Comparison of ENCODE assay signal across 26 cellular contexts in genomic region chr20:55888655-55889054, GRCh38.
DNase-seq lines count a peak whose midpoint lies in the region; TF ChIP-seq lines count a peak whose summit lies in the region.
"Had no signal": no experiment of that assay in that cellular context is flagged by ENCODE, and none has a peak within 500 bp of the region (broad histone marks: within the 10 kb centered on the region; RNA-seq: fewer than 3 reads in every experiment).

No MANE protein-coding gene starts in this region.

- H3K27ac ChIP-seq in CD4-positive, alpha-beta memory T cell (ENCODE audit: low read depth, low read length) = no peak overlapping the region
- no peak overlapping the region for H3K27ac ChIP-seq in stomach

- no peaks in the 10 kb centered on the region for H3K36me3 Mint-ChIP-seq in CD4-positive, alpha-beta memory T cell

- peaks cover 0 to 15% (median 3%) of the 10 kb centered on the region in 8 donors for H3K9me3 Mint-ChIP-seq in CD4-positive, alpha-beta memory T cell

- H3K36me3 ChIP-seq in CD4-positive, alpha-beta memory T cell (ENCODE audit: insufficient read depth, low read length) = no peaks in the 10 kb centered on the region
- no peaks in the 10 kb centered on the region for H3K36me3 ChIP-seq in stomach

- H3K27ac Mint-ChIP-seq in CD4-positive, alpha-beta memory T cell = no peak overlapping the region
- H3K27ac Mint-ChIP-seq: activated naive CD4-positive, alpha-beta T cell treated with anti-CD3 and anti-CD28 coated beads, Interleukin-2, amount 50 U/mL, for 72 hours; activated T-helper 1 cell treated with anti-CD3 and anti-CD28 coated beads, Interleukin-12 subunit alpha, Interleukin-12 subunit beta, Interleukin-2, Interleukin-4 antibody, amounts not matched to agents 30 ng/mL and 10 ng/mL and 1 ng/mL, durations not matched to agents 14 hours and 24 hours and 36 hours; stimulated activated naive CD8-positive, alpha-beta T cell treated with anti-CD3 and anti-CD28 coated beads, Interleukin-15, Interleukin-2, amounts not matched to agents 100 ng/mL and 50 ng/mL, for 24 hours had no signal

- POLR2A ChIA-PET in CD4-positive, alpha-beta memory T cell (lab: Charles Lee; ENCODE audit: partially characterized antibody) = no interaction called here

- CTCF ChIA-PET in CD4-positive, alpha-beta memory T cell (lab: Charles Lee; ENCODE audit: partially characterized antibody) = no interaction called here

- no peak for TF ChIP-seq EP300 in stomach (IDR thresholded peaks at IDR 0.05)

- no peaks in the 10 kb centered on the region for H3K4me1 Mint-ChIP-seq in CD4-positive, alpha-beta memory T cell

- no peak for TF ChIP-seq POLR2A in stomach (IDR thresholded peaks at IDR 0.05)

- H3K4me1 ChIP-seq in CD4-positive, alpha-beta memory T cell (ENCODE audit: insufficient read depth, low read length) = no peaks in the 10 kb centered on the region
- no peaks in the 10 kb centered on the region for H3K4me1 ChIP-seq in stomach

- H3K9me3 ChIP-seq in CD4-positive, alpha-beta memory T cell (ENCODE audit: control insufficient read depth in 1 of 2, low read length in 2 of 2) = no peaks in the 10 kb centered on the region
- H3K9me3 ChIP-seq in stomach = peaks cover 0 to 5% (median 0%) of the 10 kb centered on the region in 4 donors

- H3K27me3 Mint-ChIP-seq in CD4-positive, alpha-beta memory T cell = no peaks in the 10 kb centered on the region
- H3K27me3 Mint-ChIP-seq: stimulated activated naive CD8-positive, alpha-beta T cell treated with anti-CD3 and anti-CD28 coated beads, Interleukin-15, Interleukin-2, amounts not matched to agents 100 ng/mL and 50 ng/mL, for 24 hours had no signal

- peak; percentile 53 for DNase-seq in DMS53 (lab: John Stamatoyannopoulos, UW)
- no peak for DNase-seq in DMS53 treated with DMSO at 0.1 percent for 48 hours (lab: John Stamatoyannopoulos, UW; ENCODE audit: unreplicated experiment)
- peak; percentile 10 for DNase-seq in LNCaP clone FGC (ENCODE audit: low read depth)
- peak; percentile 22 for DNase-seq in OCI-M1 (lab: John Stamatoyannopoulos, UW)
- peak; percentile 11 for DNase-seq in left kidney (ENCODE audit: low read depth, low spot score)
- no peak for DNase-seq in CD4-positive, alpha-beta memory T cell
- DNase-seq in pons (ENCODE audit: low spot score) = no peak
- no peak for DNase-seq in stomach
- DNase-seq: 8988T; activated CD4-positive, alpha-beta T cell treated with anti-CD3 and anti-CD28 coated beads for 4 hours; AML-193; aorta; caudate nucleus; dermis blood vessel endothelial cell; kidney glomerular epithelial cell; MM.1S; NCI-H1694; NCI-H2227 treated with DMSO at 0.1 percent for 48 hours; nucleus accumbens; stimulated activated CD4-positive, alpha-beta T cell treated with anti-CD3 and anti-CD28 coated beads, Interleukin-12 subunit alpha, Interleukin-12 subunit beta, amount 100 ng/mL, for 4 hours; stimulated activated CD4-positive, alpha-beta T cell treated with anti-CD3 and anti-CD28 coated beads, Interleukin-4, amount 100 ng/mL, for 4 hours; T-helper 1 cell; trophoblast cell had no signal

- WGBS in stomach, 5 donors = 74 to 85% (median 80%) methylated on average over 4 of the region's 4 CpGs

- H3K27me3 ChIP-seq in CD4-positive, alpha-beta memory T cell (ENCODE audit: insufficient read depth, low read length) = no peaks in the 10 kb centered on the region
- no peaks in the 10 kb centered on the region for H3K27me3 ChIP-seq in stomach

- no peak overlapping the region for H3K4me3 ChIP-seq in LNCaP clone FGC (ENCODE audit: low read depth, low read length)
- no peak overlapping the region for H3K4me3 ChIP-seq in CD4-positive, alpha-beta memory T cell (ENCODE audit: low read length in 2 of 2)
- no peak overlapping the region for H3K4me3 ChIP-seq in stomach

- no peak for TF ChIP-seq CTCF in LNCaP clone FGC (IDR thresholded peaks at IDR 0.05; ENCODE audit: control insufficient read depth, extremely low read depth, insufficient read depth)
- TF ChIP-seq CTCF in stomach (IDR thresholded peaks at IDR 0.05) = no peak

- intact Hi-C loops in CD4-positive, alpha-beta memory T cell (cut with micrococcal nuclease) = no loop called here
- intact Hi-C loops in stomach (cut with DNase I; ENCODE audit: low total_unique reads) = no loop called here

- H3K4me3 Mint-ChIP-seq in CD4-positive, alpha-beta memory T cell = no peak overlapping the region
- H3K4me3 Mint-ChIP-seq: activated T-helper 1 cell treated with anti-CD3 and anti-CD28 coated beads, Interleukin-12 subunit alpha, Interleukin-12 subunit beta, Interleukin-2, Interleukin-4 antibody, amounts not matched to agents 30 ng/mL and 10 ng/mL and 1 ng/mL, durations not matched to agents 14 hours and 24 hours and 36 hours; stimulated activated naive CD8-positive, alpha-beta T cell treated with anti-CD3 and anti-CD28 coated beads, Interleukin-15, Interleukin-2, amounts not matched to agents 100 ng/mL and 50 ng/mL, for 24 hours had no signal

Comparison
In these comparisons a context has a peak if more than half of its experiments do, and no peak if none do; other contexts are left out.
1. DNase-seq: peak in DMS53 (single experiment), LNCaP clone FGC (single experiment), OCI-M1 (single experiment) and left kidney (single experiment); none in DMS53 treated with DMSO at 0.1 percent for 48 hours (single experiment), CD4-positive, alpha-beta memory T cell (0 of 5), pons (single experiment) and stomach (single experiment).